8 cellular contexts compared by ENCODE assay signal in genomic region chr19:55601127-55601526, GRCh38. TPM values are rescaled to one million over a fixed set of nuclear protein-coding genes. Genes with fewer than 3 reads are reported as not detected.
DNase-seq lines count a peak whose midpoint lies in the region; ATAC-seq and TF ChIP-seq lines count a peak whose summit lies in the region.

No MANE protein-coding gene starts in this region.

- H3K27ac ChIP-seq in ascending aorta (peak overlapping the region; percentile 99 to 100), right lobe of liver (peak overlapping the region in 2 of 3 donors; percentile 87 to 97), thyroid gland (peak overlapping the region; percentile 88 to 99 (median 94))

- peak overlapping the region; percentile 89 to 97 for H3K4me3 Mint-ChIP-seq in activated T-cell treated with anti-CD3 and anti-CD28 coated beads, Interleukin-2, amount 50 U/mL, for 72 hours

- TF ChIP-seq CTCF in ascending aorta (IDR thresholded peaks at IDR 0.05) (no peak), right lobe of liver (IDR thresholded peaks at IDR 0.05) (no peak), thyroid gland (IDR thresholded peaks at IDR 0.05) (no peak)

- no peaks in the 10 kb centered on the region for H3K27me3 Mint-ChIP-seq in activated T-cell treated with anti-CD3 and anti-CD28 coated beads, Interleukin-2, amount 50 U/mL, for 72 hours (ENCODE audit: low read depth)

- no peak for ATAC-seq in activated T-cell treated with anti-CD3 and anti-CD28 coated beads, Interleukin-2, amount 50 U/mL, for 72 hours (replicated peaks in 1 of 2)
- ATAC-seq in right lobe of liver (no peak), HG02973 (IDR thresholded peaks at IDR 0.05; ENCODE audit: unreplicated experiment) (no peak), GM18520 (IDR thresholded peaks at IDR 0.05; ENCODE audit: unreplicated experiment) (no peak)

- no peaks in the 10 kb centered on the region for H3K9me3 ChIP-seq in ascending aorta
- no peaks in the 10 kb centered on the region for H3K9me3 ChIP-seq in right lobe of liver
- no peaks in the 10 kb centered on the region for H3K9me3 ChIP-seq in thyroid gland

- intact Hi-C loops in ascending aorta (cut with DNase I): loop anchor here (10.0 kb wide), 1 partner anchor 316 kb away; the partner anchor contains the start of genes BRSK1 and HSPBP1
- intact Hi-C loops in right lobe of liver (cut with DNase I): no loop called here
- intact Hi-C loops in thyroid gland (cut with DNase I): no loop called here

- peaks cover 43% of the 10 kb centered on the region for H3K4me1 Mint-ChIP-seq in activated T-cell treated with anti-CD3 and anti-CD28 coated beads, Interleukin-2, amount 50 U/mL, for 72 hours (ENCODE audit: low read depth)

- 60% methylated on average over 6 of the region's 6 CpGs for WGBS in right lobe of liver (ENCODE audit: insufficient coverage, low coverage, low lambda C conversion rate, missing lambda C conversion rate)
- WGBS in thyroid gland, 2 donors: 79 to 91% methylated on average over 6 of the region's 6 CpGs

- peak overlapping the region; percentile 97 for H3K27ac Mint-ChIP-seq in activated T-cell treated with anti-CD3 and anti-CD28 coated beads, Interleukin-2, amount 50 U/mL, for 72 hours

- DNase-seq in activated T-cell treated with anti-CD3 and anti-CD28 coated beads, Interleukin-2, amount 50 U/mL, for 72 hours: no peak
- no peak for DNase-seq in activated T-cell treated with anti-CD3 and anti-CD28 coated beads, Interleukin-2, amount 50 U/mL, for 48 hours
- DNase-seq in ascending aorta (ENCODE audit: low spot score in 2 of 2) (no peak), right lobe of liver (no peak), thyroid gland (no peak), NCI-H2171 treated with DMSO at 0.1 percent for 48 hours (lab: John Stamatoyannopoulos, UW) (no peak)

- no peaks in the 10 kb centered on the region for H3K9me3 Mint-ChIP-seq in activated T-cell treated with anti-CD3 and anti-CD28 coated beads, Interleukin-2, amount 50 U/mL, for 72 hours

- H3K36me3 ChIP-seq in ascending aorta (peaks cover 3 to 11% of the 10 kb centered on the region in 2 donors), right lobe of liver (peaks cover 0 to 8% (median 2%) of the 10 kb centered on the region in 4 donors), thyroid gland (peaks cover 2 to 6% of the 10 kb centered on the region in 2 donors)

- H3K4me3 ChIP-seq in ascending aorta (peak overlapping the region; percentile 82 to 89), right lobe of liver (peak overlapping the region in 2 of 3 donors; percentile 99), thyroid gland (replicated peaks in 1 of 3) (peak overlapping the region in 1 of 3 donors; percentile 75)

- H3K4me1 ChIP-seq in ascending aorta: peaks cover 3 to 6% of the 10 kb centered on the region in 2 donors
- H3K4me1 ChIP-seq in right lobe of liver: peaks cover 0 to 6% (median 2%) of the 10 kb centered on the region in 4 donors
- H3K4me1 ChIP-seq in thyroid gland: peaks cover 13 to 18% of the 10 kb centered on the region in 2 donors

- H3K27me3 ChIP-seq in ascending aorta (no peaks in the 10 kb centered on the region), right lobe of liver (no peaks in the 10 kb centered on the region), thyroid gland (no peaks in the 10 kb centered on the region)

- H3K36me3 Mint-ChIP-seq in activated T-cell treated with anti-CD3 and anti-CD28 coated beads, Interleukin-2, amount 50 U/mL, for 72 hours (ENCODE audit: insufficient read depth in 2 of 2): peaks cover 10 to 18% of the 10 kb centered on the region in 2 donors

- TF ChIP-seq POLR2A in right lobe of liver (IDR thresholded peaks at IDR 0.05) (no peak), thyroid gland (IDR thresholded peaks at IDR 0.05) (no peak)

RNA-seq across cellular contexts. Expression of gene ZNF524, which starts 1.0 kb away (rescaled TPM):
- total RNA-seq in activated T-cell treated with anti-CD3 and anti-CD28 coated beads, Interleukin-2, amount 50 U/mL, for 72 hours: 10 to 100 TPM; 26.2 to 32.3 TPM
- total RNA-seq in ascending aorta (28.6 TPM), right lobe of liver (10 to 100 TPM in 4 of 6 experiments, 1 to 10 TPM in 2; 8.2 to 21.0 (median 11.3) TPM), thyroid gland (10 to 100 TPM; 13.0 to 34.2 (median 28.9) TPM)

RNA-seq across cellular contexts. Expression of gene FIZ1, which starts 1.8 kb away (rescaled TPM):
- total RNA-seq in activated T-cell treated with anti-CD3 and anti-CD28 coated beads, Interleukin-2, amount 50 U/mL, for 72 hours: 10 to 100 TPM; 16.2 to 17.3 TPM
- total RNA-seq in ascending aorta (30.5 TPM), right lobe of liver (10 to 100 TPM in 1 of 6 experiments, 1 to 10 TPM in 5; 3.0 to 13.1 (median 5.1) TPM), thyroid gland (10 to 100 TPM in 3 of 4 donors, 1 to 10 TPM in 1; 9.0 to 18.5 (median 14.0) TPM)

RNA-seq across cellular contexts. Expression of gene ZNF865, which starts 4.3 kb away (rescaled TPM):
- total RNA-seq in activated T-cell treated with anti-CD3 and anti-CD28 coated beads, Interleukin-2, amount 50 U/mL, for 72 hours: 10 to 100 TPM; 12.9 to 13.2 TPM
- 22.0 TPM for total RNA-seq in ascending aorta
- 1 to 10 TPM; 4.2 to 6.0 (median 4.7) TPM for total RNA-seq in right lobe of liver
- total RNA-seq in thyroid gland: 10 to 100 TPM in 2 of 4 donors, 1 to 10 TPM in 2; 5.5 to 12.6 (median 9.1) TPM

RNA-seq across cellular contexts. Expression of gene ZNF579, which starts 20.5 kb away (rescaled TPM):
- total RNA-seq in activated T-cell treated with anti-CD3 and anti-CD28 coated beads, Interleukin-2, amount 50 U/mL, for 72 hours: 1 to 10 TPM; 9.3 to 9.4 TPM
- total RNA-seq in ascending aorta (14.2 TPM), right lobe of liver (1 to 10 TPM; 1.9 to 4.6 (median 3.6) TPM), thyroid gland (1 to 10 TPM; 4.0 to 7.5 (median 6.6) TPM)

RNA-seq across cellular contexts. Expression of gene ZNF784, which starts 23.2 kb away (rescaled TPM):
- total RNA-seq in activated T-cell treated with anti-CD3 and anti-CD28 coated beads, Interleukin-2, amount 50 U/mL, for 72 hours: 1 to 10 TPM; 4.3 to 6.9 TPM
- total RNA-seq in ascending aorta (14.7 TPM), right lobe of liver (1 to 10 TPM; 2.9 to 5.5 (median 4.1) TPM), thyroid gland (10 to 100 TPM in 1 of 4 donors, 1 to 10 TPM in 3; 5.1 to 10.0 (median 8.7) TPM)
